In genomic region chr16:2155091-2156024, GRCh38 we compare ENCODE assay signal across 1 cellular context.
TF ChIP-seq lines count a peak whose summit lies in the region.

TRAF7 (plus strand) TSS chr16:2155782; CDS start chr16:2163921, 8,139 bp downstream.

TF ChIP-seq in HepG2, 621 proteins besides CTCF, POLR2A, EP300 and RAD21 (continued from another document):
- TF ChIP-seq, protein P1, sequence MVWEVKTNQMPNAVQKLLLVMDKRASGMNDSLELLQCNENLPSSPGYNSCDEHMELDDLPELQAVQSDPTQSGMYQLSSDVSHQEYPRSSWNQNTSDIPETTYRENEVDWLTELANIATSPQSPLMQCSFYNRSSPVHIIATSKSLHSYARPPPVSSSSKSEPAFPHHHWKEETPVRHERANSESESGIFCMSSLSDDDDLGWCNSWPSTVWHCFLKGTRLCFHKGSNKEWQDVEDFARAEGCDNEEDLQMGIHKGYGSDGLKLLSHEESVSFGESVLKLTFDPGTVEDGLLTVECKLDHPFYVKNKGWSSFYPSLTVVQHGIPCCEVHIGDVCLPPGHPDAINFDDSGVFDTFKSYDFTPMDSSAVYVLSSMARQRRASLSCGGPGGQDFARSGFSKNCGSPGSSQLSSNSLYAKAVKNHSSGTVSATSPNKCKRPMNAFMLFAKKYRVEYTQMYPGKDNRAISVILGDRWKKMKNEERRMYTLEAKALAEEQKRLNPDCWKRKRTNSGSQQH (CRISPR knock-in tag; IDR thresholded peaks at IDR 0.05; ENCODE audit: low read depth) = no peak
- no peak for TF ChIP-seq TCF7L2 (IDR thresholded peaks at IDR 0.05; ENCODE audit: low read depth, low read length)
- peak; percentile 33; the same call in 1 of the 2 replicates for TF ChIP-seq CBX5 (CRISPR knock-in tag; IDR thresholded peaks at IDR 0.05; ENCODE audit: borderline replicate concordance)
- TF ChIP-seq NR2C2 (CRISPR knock-in tag; IDR thresholded peaks at IDR 0.05; ENCODE audit: borderline replicate concordance) = peak; percentile 88
- TF ChIP-seq GABPA (IDR thresholded peaks at IDR 0.05; ENCODE audit: low read depth, low read length) = peak; percentile 90
- peak; percentile 92 for TF ChIP-seq GABPA (CRISPR knock-in tag; IDR thresholded peaks at IDR 0.05; ENCODE audit: low read depth)
- peak; percentile 82; the same call in 1 of the 2 replicates for TF ChIP-seq THAP7 (CRISPR knock-in tag; IDR thresholded peaks at IDR 0.05)
- no peak for TF ChIP-seq GLI4 (CRISPR knock-in tag; IDR thresholded peaks at IDR 0.05; ENCODE audit: borderline replicate concordance)
- TF ChIP-seq ZNF292 (CRISPR knock-in tag; IDR thresholded peaks at IDR 0.05; ENCODE audit: borderline replicate concordance, low read depth) = peak; percentile 21; the same call in 1 of the 2 replicates
- TF ChIP-seq HDAC6 (IDR thresholded peaks at IDR 0.05; ENCODE audit: low read depth, low read length) = no peak
- TF ChIP-seq ZNF737 (CRISPR knock-in tag; IDR thresholded peaks at IDR 0.05; ENCODE audit: borderline replicate concordance) = no peak
- no peak for TF ChIP-seq RCOR2 (CRISPR knock-in tag; IDR thresholded peaks at IDR 0.05)
- peak; percentile 91 for TF ChIP-seq CREB1 (IDR thresholded peaks at IDR 0.05)
- TF ChIP-seq CREB1 (CRISPR knock-in tag; IDR thresholded peaks at IDR 0.05) = peak; percentile 87
- peak; percentile 51 for TF ChIP-seq HOXA3 (CRISPR knock-in tag; IDR thresholded peaks at IDR 0.05)
- TF ChIP-seq, protein P2, sequence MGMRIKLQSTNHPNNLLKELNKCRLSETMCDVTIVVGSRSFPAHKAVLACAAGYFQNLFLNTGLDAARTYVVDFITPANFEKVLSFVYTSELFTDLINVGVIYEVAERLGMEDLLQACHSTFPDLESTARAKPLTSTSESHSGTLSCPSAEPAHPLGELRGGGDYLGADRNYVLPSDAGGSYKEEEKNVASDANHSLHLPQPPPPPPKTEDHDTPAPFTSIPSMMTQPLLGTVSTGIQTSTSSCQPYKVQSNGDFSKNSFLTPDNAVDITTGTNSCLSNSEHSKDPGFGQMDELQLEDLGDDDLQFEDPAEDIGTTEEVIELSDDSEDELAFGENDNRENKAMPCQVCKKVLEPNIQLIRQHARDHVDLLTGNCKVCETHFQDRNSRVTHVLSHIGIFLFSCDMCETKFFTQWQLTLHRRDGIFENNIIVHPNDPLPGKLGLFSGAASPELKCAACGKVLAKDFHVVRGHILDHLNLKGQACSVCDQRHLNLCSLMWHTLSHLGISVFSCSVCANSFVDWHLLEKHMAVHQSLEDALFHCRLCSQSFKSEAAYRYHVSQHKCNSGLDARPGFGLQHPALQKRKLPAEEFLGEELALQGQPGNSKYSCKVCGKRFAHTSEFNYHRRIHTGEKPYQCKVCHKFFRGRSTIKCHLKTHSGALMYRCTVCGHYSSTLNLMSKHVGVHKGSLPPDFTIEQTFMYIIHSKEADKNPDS (CRISPR knock-in tag; IDR thresholded peaks at IDR 0.05) = no peak; the same call in 1 of the 2 replicates
- no peak for TF ChIP-seq ZNF512 (CRISPR knock-in tag; IDR thresholded peaks at IDR 0.05)
- TF ChIP-seq ATAD3A (CRISPR knock-in tag; IDR thresholded peaks at IDR 0.05) = no peak
- TF ChIP-seq ZNF777 (CRISPR knock-in tag; IDR thresholded peaks at IDR 0.05) = 0 out of 2 replicates have a peak, but pooled peaks have one; percentile 21
- peak; percentile 17; the same call in 1 of the 2 replicates for TF ChIP-seq ATF2 (CRISPR knock-in tag; IDR thresholded peaks at IDR 0.05)
- peak; percentile 93 for TF ChIP-seq NFYB (CRISPR knock-in tag; IDR thresholded peaks at IDR 0.05)
- TF ChIP-seq CC2D1A (CRISPR knock-in tag; IDR thresholded peaks at IDR 0.05) = no peak
- TF ChIP-seq TEAD2 (CRISPR knock-in tag; IDR thresholded peaks at IDR 0.05) = no peak
- TF ChIP-seq ZFP37 (CRISPR knock-in tag; IDR thresholded peaks at IDR 0.05; ENCODE audit: borderline replicate concordance) = no peak
- no peak for TF ChIP-seq DNMT1 (CRISPR knock-in tag; IDR thresholded peaks at IDR 0.05)
- peak; percentile 68; the same call in 1 of the 2 replicates for TF ChIP-seq ZNF547 (CRISPR knock-in tag; IDR thresholded peaks at IDR 0.05)
- TF ChIP-seq GZF1 (CRISPR knock-in tag; IDR thresholded peaks at IDR 0.05) = peak; percentile 75; the same call in 1 of the 2 replicates
- peak; percentile 77; the same call in 1 of the 2 replicates for TF ChIP-seq ZNF761 (CRISPR knock-in tag; conservative IDR thresholded peaks at IDR 0.05)
- TF ChIP-seq, protein P3, sequence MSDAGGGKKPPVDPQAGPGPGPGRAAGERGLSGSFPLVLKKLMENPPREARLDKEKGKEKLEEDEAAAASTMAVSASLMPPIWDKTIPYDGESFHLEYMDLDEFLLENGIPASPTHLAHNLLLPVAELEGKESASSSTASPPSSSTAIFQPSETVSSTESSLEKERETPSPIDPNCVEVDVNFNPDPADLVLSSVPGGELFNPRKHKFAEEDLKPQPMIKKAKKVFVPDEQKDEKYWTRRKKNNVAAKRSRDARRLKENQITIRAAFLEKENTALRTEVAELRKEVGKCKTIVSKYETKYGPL (CRISPR knock-in tag; IDR thresholded peaks at IDR 0.05) = peak; percentile 18; the same call in 1 of the 2 replicates
- no peak for TF ChIP-seq CENPT (CRISPR knock-in tag; IDR thresholded peaks at IDR 0.05; ENCODE audit: low read depth)
- 0 out of 2 replicates have a peak, but pooled peaks have one; percentile 32 for TF ChIP-seq ZFP82 (CRISPR knock-in tag; IDR thresholded peaks at IDR 0.05; ENCODE audit: borderline replicate concordance)
- TF ChIP-seq ASH2L (IDR thresholded peaks at IDR 0.05; ENCODE audit: insufficient read length, low read depth, low read length) = peak; percentile 53
- TF ChIP-seq ZNF891 (CRISPR knock-in tag; IDR thresholded peaks at IDR 0.05) = peak; percentile 94
- TF ChIP-seq ZC3H4 (CRISPR knock-in tag; IDR thresholded peaks at IDR 0.05; ENCODE audit: borderline replicate concordance) = 0 out of 2 replicates have a peak, but pooled peaks have one; percentile 78
- TF ChIP-seq IKZF1 (IDR thresholded peaks at IDR 0.05) = no peak
- no peak for TF ChIP-seq ZFP62 (CRISPR knock-in tag; IDR thresholded peaks at IDR 0.05)
- TF ChIP-seq ZNF781 (CRISPR knock-in tag; IDR thresholded peaks at IDR 0.05; ENCODE audit: borderline replicate concordance, not compliant biosample characterization) = peak; percentile 87
